In genomic region chr20:36786246-36786645, GRCh38 we compare ENCODE assay signal across 17 cellular contexts. TPM values are rescaled to one million over a fixed set of nuclear protein-coding genes. Genes with fewer than 3 reads are reported as not detected.
DNase-seq lines count a peak whose midpoint lies in the region; ATAC-seq, FAIRE-seq and TF ChIP-seq lines count a peak whose summit lies in the region.
"Had no signal": no experiment of that assay in that cellular context is flagged by ENCODE, and none has a peak within 500 bp of the region (broad histone marks: within the 10 kb centered on the region; RNA-seq: fewer than 3 reads in every experiment).

No MANE protein-coding gene starts in this region.

- H3K27me3 Mint-ChIP-seq in brain: no peaks in the 10 kb centered on the region

- no peaks in the 10 kb centered on the region for H4K20me1 ChIP-seq in HepG2 (ENCODE audit: insufficient read depth, low read length)

- DNase-seq in HepG2 (ENCODE audit: low spot score) (no peak), posterior vena cava (ENCODE audit: low spot score) (peak; percentile 45)
- no peak for DNase-seq in activated naive CD4-positive, alpha-beta T cell treated with Interleukin-2 at 50 U/mL for 16 hours
- no peak for DNase-seq in stimulated activated CD4-positive, alpha-beta T cell treated with anti-CD3 and anti-CD28 coated beads, Interleukin-2, amount 100 ng/mL, for 24 hours
- DNase-seq: BE2C; CD8-positive, alpha-beta T cell; COR-L47; DMS153; DND-41; GF-D8; GM23248; H9 had no signal

- no peak for ATAC-seq in HepG2
- no peak for ATAC-seq in GM19395 (IDR thresholded peaks at IDR 0.05; ENCODE audit: unreplicated experiment)
- ATAC-seq: A549; CD8-positive, alpha-beta T cell had no signal

- no peak for TF ChIP-seq RAD21 in HepG2 (CRISPR knock-in tag; IDR thresholded peaks at IDR 0.05)

- H3K9ac ChIP-seq in HepG2 (ENCODE audit: insufficient read depth, low read depth, low read length): no peak overlapping the region
- H3K9ac ChIP-seq: GM23248 had no signal

- no peaks in the 10 kb centered on the region for H3K9me3 ChIP-seq in HepG2 (ENCODE audit: low read length)
- H3K9me3 ChIP-seq: A549, BE2C had no signal

- H3K79me2 ChIP-seq in HepG2 (ENCODE audit: insufficient read depth, low read length): no peaks in the 10 kb centered on the region

- no peaks in the 10 kb centered on the region for H3K4me1 Mint-ChIP-seq in brain
- H3K4me1 Mint-ChIP-seq: H9 had no signal

- no peaks in the 10 kb centered on the region for H3K27me3 ChIP-seq in HepG2 (ENCODE audit: control insufficient read depth in 1 of 2, insufficient read depth in 2 of 2, low read length in 2 of 2)
- H3K27me3 ChIP-seq: BE2C had no signal

- H3K9me3 Mint-ChIP-seq in brain: no peaks in the 10 kb centered on the region
- H3K9me3 Mint-ChIP-seq: CD8-positive, alpha-beta T cell; H9 had no signal

- peaks cover 52% of the 10 kb centered on the region for H3K36me3 Mint-ChIP-seq in brain

- peak overlapping the region in 3 of 5 experiments; percentile 31 to 69 (median 58) for H3K27ac Mint-ChIP-seq in brain
- H3K27ac Mint-ChIP-seq: CD8-positive, alpha-beta T cell had no signal

- POLR2A ChIA-PET in HepG2 (lab: Yijun Ruan, JAX): no interaction called here

- intact Hi-C loops in HepG2 (cut with micrococcal nuclease; ENCODE audit: unreplicated experiment) (no loop called here), posterior vena cava (cut with DNase I) (loop anchor here in 1 of 2 donors (10.0 kb wide), 1 partner anchor 89 kb away; the partner anchor contains the start of gene TLDC2)

- H3K4me3 ChIP-seq in HepG2 (replicated peaks in 1 of 3; ENCODE audit: insufficient read depth in 1 of 3, low read depth in 2 of 3, low read length in 3 of 3): no peak overlapping the region
- H3K4me3 ChIP-seq: A549, GM23248 had no signal

- H3K4me2 ChIP-seq in HepG2 (ENCODE audit: low read depth, low read length): no peak overlapping the region
- H3K4me2 ChIP-seq: A549 had no signal

- H3K36me3 ChIP-seq in HepG2 (replicated peaks in 1 of 2; ENCODE audit: control insufficient read depth in 1 of 2, insufficient read depth in 2 of 2, low read length in 2 of 2): peaks cover 15 to 34% of the 10 kb centered on the region in 2 experiments

- BruUV-seq in HepG2 (replicated peaks; lab: Mats Ljungman, UMichigan): no TSS peak

- 98% methylated on average over 12 of the region's 13 CpGs for WGBS in HepG2 (ENCODE audit: low lambda C conversion rate)

- TF ChIP-seq EP300 in HepG2 (IDR thresholded peaks at IDR 0.05; ENCODE audit: low read depth in 2 of 2, low read length in 2 of 2): no peak
- TF ChIP-seq EP300 in HepG2 (CRISPR knock-in tag; IDR thresholded peaks at IDR 0.05; ENCODE audit: borderline replicate concordance): no peak

- FAIRE-seq in HepG2 (lab: Jason Lieb, UNC): no peak
- FAIRE-seq: A549, D721Med had no signal

- H2AFZ ChIP-seq in HepG2 (ENCODE audit: low read length): no peak overlapping the region
- H2AFZ ChIP-seq: GM23248 had no signal

- no peaks in the 10 kb centered on the region for H3K4me1 ChIP-seq in HepG2 (ENCODE audit: insufficient read depth, low read length)
- H3K4me1 ChIP-seq: A549, BE2C had no signal

- CTCF ChIA-PET in HepG2 (lab: Yijun Ruan, JAX; ENCODE audit: low intra/inter-chr PET ratio, low total read pairs): no interaction called here

- TF ChIP-seq CTCF in brain (conservative IDR thresholded peaks at IDR 0.05) (no peak), HepG2 (CRISPR knock-in tag; IDR thresholded peaks at IDR 0.05) (no peak)

- TF ChIP-seq POLR2A in HepG2 (IDR thresholded peaks at IDR 0.05; ENCODE audit: insufficient read depth in 1 of 2, low read depth in 2 of 2, low read length in 2 of 2): no peak

- no peak overlapping the region for H3K27ac ChIP-seq in HepG2 (ENCODE audit: extremely low read length, insufficient read depth, low read length)
- H3K27ac ChIP-seq: A549, C4-2B, GM23248 had no signal

- in situ Hi-C loops in HepG2 (cut with HindIII; ENCODE audit: extremely low pct_ligation_motif_present, low pct_unique_long_range_greater_than_20kb): no loop called here

- H3K4me3 Mint-ChIP-seq in brain: no peak overlapping the region
- H3K4me3 Mint-ChIP-seq: CD8-positive, alpha-beta T cell; H9 had no signal

TF ChIP-seq in HepG2, 621 proteins besides CTCF, POLR2A, EP300 and RAD21 (continues in another document):
- TF ChIP-seq ZNF331 (CRISPR knock-in tag; IDR thresholded peaks at IDR 0.05) (no peak), SSRP1 (CRISPR knock-in tag; IDR thresholded peaks at IDR 0.05) (no peak), NFIC (IDR thresholded peaks at IDR 0.05; ENCODE audit: low read length) (no peak), SNRNP70 (IDR thresholded peaks at IDR 0.05; ENCODE audit: low read depth, low read length) (no peak), CCAR2 (optimal IDR thresholded peaks at IDR 0.05; ENCODE audit: low read depth, low read length) (no peak), TFDP1 (CRISPR knock-in tag; IDR thresholded peaks at IDR 0.05; ENCODE audit: borderline replicate concordance) (no peak), MAFK (conservative IDR thresholded peaks at IDR 0.05 in 1 of 2, IDR thresholded peaks at IDR 0.05 in 1 of 2; ENCODE audit: low read length in 2 of 2) (no peak), ZNF768 (CRISPR knock-in tag; IDR thresholded peaks at IDR 0.05) (peak; percentile 37; the same call in 1 of the 2 replicates), ZNF576 (CRISPR knock-in tag; IDR thresholded peaks at IDR 0.05) (no peak)

RNA-seq across cellular contexts. Expression of gene DSN1, which starts 12.7 kb away (rescaled TPM):
- polyA plus RNA-seq in brain (ENCODE audit: insufficient read depth, low read depth, low replicate concordance) (24.1 TPM), HepG2 (2011; rRNA removed) (10.5 and 18.7 TPM in 2 replicates)
- total RNA-seq in HepG2 (2016; rRNA removed; fragmentation: Illumina TruSeq; extraction: Trizol) (53.7 and 82.4 TPM in 2 replicates), posterior vena cava (1 to 10 TPM; 7.1 to 7.2 TPM)
- total RNA-seq in HepG2 (2016; cell fraction: cytosol; rRNA removed; fragmentation: Illumina TruSeq; extraction: Trizol; ENCODE audit: low read depth): 10.7 and 11.7 TPM in 2 replicates
- total RNA-seq in HepG2 (2016; cell fraction: insoluble cytoplasmic fraction; rRNA removed; fragmentation: Illumina TruSeq; extraction: Trizol): 57.1 and 88.9 TPM in 2 replicates
- 25.4 and 26.8 TPM in 2 replicates for total RNA-seq in HepG2 (2016; cell fraction: membrane; rRNA removed; fragmentation: Illumina TruSeq; extraction: Trizol)
- total RNA-seq in HepG2 (2016; cell fraction: nucleus; rRNA removed; fragmentation: Illumina TruSeq; extraction: Trizol): 26.9 and 33.4 TPM in 2 replicates
- 9.6 and 10.1 TPM in 2 replicates for polyA plus RNA-seq in HepG2 (2011; cell fraction: cytosol; rRNA removed)
- polyA plus RNA-seq in HepG2 (2011; cell fraction: nucleus; rRNA removed): 8.8 and 10.9 TPM in 2 replicates
- polyA plus RNA-seq in HepG2 (2012): 8.0 and 18.3 TPM in 2 replicates
- polyA plus RNA-seq in HepG2 (2016; cell fraction: cytosol; fragmentation: Illumina TruSeq; extraction: Trizol; ENCODE audit: low read depth): 4.4 and 5.3 TPM in 2 replicates
- 61.2 and 64.9 TPM in 2 replicates for polyA plus RNA-seq in HepG2 (2016; cell fraction: insoluble cytoplasmic fraction; fragmentation: Illumina TruSeq; extraction: Trizol; ENCODE audit: low read depth)
- polyA plus RNA-seq in HepG2 (2016; cell fraction: membrane; fragmentation: Illumina TruSeq; extraction: Trizol; ENCODE audit: low read depth): 9.5 and 10.6 TPM in 2 replicates
- polyA plus RNA-seq in HepG2 (2016; cell fraction: nucleus; fragmentation: Illumina TruSeq; extraction: Trizol; ENCODE audit: insufficient read depth, low read depth): 65.4 and 71.7 TPM in 2 replicates
- polyA minus RNA-seq in HepG2 (2011; rRNA and poly(A)+ RNA removed; ENCODE audit: low replicate concordance): 6.5 and 15.7 TPM in 2 replicates
- 6.1 and 9.5 TPM in 2 replicates for polyA minus RNA-seq in HepG2 (2011; cell fraction: cytosol; rRNA and poly(A)+ RNA removed)
- 10.8 and 15.7 TPM in 2 replicates for polyA minus RNA-seq in HepG2 (2011; cell fraction: nucleus; rRNA and poly(A)+ RNA removed)

RNA-seq across cellular contexts. Expression of gene NDRG3, which starts 40.4 kb away (rescaled TPM):
- 121 TPM for polyA plus RNA-seq in brain (ENCODE audit: insufficient read depth, low read depth, low replicate concordance)
- 36.0 and 43.3 TPM in 2 replicates for total RNA-seq in HepG2 (2016; rRNA removed; fragmentation: Illumina TruSeq; extraction: Trizol)
- 9.0 and 9.2 TPM in 2 replicates for total RNA-seq in HepG2 (2016; cell fraction: cytosol; rRNA removed; fragmentation: Illumina TruSeq; extraction: Trizol; ENCODE audit: low read depth)
- 32.4 and 40.5 TPM in 2 replicates for total RNA-seq in HepG2 (2016; cell fraction: insoluble cytoplasmic fraction; rRNA removed; fragmentation: Illumina TruSeq; extraction: Trizol)
- 19.9 and 20.6 TPM in 2 replicates for total RNA-seq in HepG2 (2016; cell fraction: membrane; rRNA removed; fragmentation: Illumina TruSeq; extraction: Trizol)
- 19.9 and 21.0 TPM in 2 replicates for total RNA-seq in HepG2 (2016; cell fraction: nucleus; rRNA removed; fragmentation: Illumina TruSeq; extraction: Trizol)
- polyA plus RNA-seq in HepG2 (2011; rRNA removed): 34.7 and 40.5 TPM in 2 replicates
- 22.4 and 29.5 TPM in 2 replicates for polyA plus RNA-seq in HepG2 (2011; cell fraction: cytosol; rRNA removed)
- polyA plus RNA-seq in HepG2 (2011; cell fraction: nucleus; rRNA removed): 23.6 and 25.0 TPM in 2 replicates
- polyA plus RNA-seq in HepG2 (2012): 22.6 and 26.8 TPM in 2 replicates
- 8.7 and 8.9 TPM in 2 replicates for polyA plus RNA-seq in HepG2 (2016; cell fraction: cytosol; fragmentation: Illumina TruSeq; extraction: Trizol; ENCODE audit: low read depth)
- 48.1 and 49.0 TPM in 2 replicates for polyA plus RNA-seq in HepG2 (2016; cell fraction: insoluble cytoplasmic fraction; fragmentation: Illumina TruSeq; extraction: Trizol; ENCODE audit: low read depth)
- polyA plus RNA-seq in HepG2 (2016; cell fraction: membrane; fragmentation: Illumina TruSeq; extraction: Trizol; ENCODE audit: low read depth): 17.2 and 18.2 TPM in 2 replicates
- 38.9 and 42.1 TPM in 2 replicates for polyA plus RNA-seq in HepG2 (2016; cell fraction: nucleus; fragmentation: Illumina TruSeq; extraction: Trizol; ENCODE audit: insufficient read depth, low read depth)
- polyA minus RNA-seq in HepG2 (2011; rRNA and poly(A)+ RNA removed; ENCODE audit: low replicate concordance): 44.9 and 55.2 TPM in 2 replicates
- polyA minus RNA-seq in HepG2 (2011; cell fraction: cytosol; rRNA and poly(A)+ RNA removed): 25.7 and 31.2 TPM in 2 replicates
- 16.4 and 19.6 TPM in 2 replicates for polyA minus RNA-seq in HepG2 (2011; cell fraction: nucleus; rRNA and poly(A)+ RNA removed)
- total RNA-seq in posterior vena cava: 10 to 100 TPM; 24.2 to 24.9 TPM
